11 cellular contexts compared by ENCODE assay signal in the genomic region with DNA sequence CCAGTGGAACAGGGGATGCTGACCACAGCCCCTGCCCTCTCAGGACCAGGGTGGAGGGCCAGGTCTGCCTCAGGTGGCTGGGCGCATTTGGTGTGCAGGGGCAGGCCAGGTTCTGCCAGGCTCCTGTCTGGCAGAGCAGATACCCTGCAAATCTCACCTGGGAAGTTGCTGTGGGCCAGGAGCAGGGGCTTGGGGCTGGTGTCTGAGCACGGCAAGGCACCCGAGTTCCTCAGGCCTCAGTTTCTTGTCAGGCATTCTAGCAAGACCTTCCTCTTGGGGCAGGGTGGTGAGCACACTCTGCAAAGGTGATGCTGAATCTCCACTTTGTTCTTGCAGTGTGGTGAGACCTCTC. TPM values are rescaled to one million over a fixed set of nuclear protein-coding genes. Genes with fewer than 3 reads are reported as not detected.
A peak's percentile ranks its signal among the peaks of the same experiment; 100 is the strongest.
DNase-seq lines count a peak whose midpoint lies in the region; ATAC-seq, FAIRE-seq and TF ChIP-seq lines count a peak whose summit lies in the region.
"Had no signal": no experiment of that assay in that cellular context is flagged by ENCODE, and none has a peak within 500 bp of the region (broad histone marks: within the 10 kb centered on the region; RNA-seq: fewer than 3 reads in every experiment).

No MANE protein-coding gene starts in this region.

- SMC1A ChIA-PET in GM12878 (lab: Charles Lee; ENCODE audit: uncharacterized antibody, unreplicated experiment) = no interaction called here

- CTCF ChIA-PET in A549 (lab: Yijun Ruan, JAX) (interaction anchor here (0.8 kb wide), 1 partner anchor 77 kb away, joined by 3 read pairs; no protein-coding TSS in a partner anchor), HCT116 (lab: Charles Lee) (interaction anchor here (1.3 kb wide), 1 partner anchor 95 kb away, joined by 3 read pairs; no protein-coding TSS in a partner anchor), GM12878 (lab: Yijun Ruan, JAX) (interaction anchor here (0.9 kb wide), 1 partner anchor 233 kb away, joined by 3 read pairs; no protein-coding TSS in a partner anchor)

- no peaks in the 10 kb centered on the region for H3K36me3 ChIP-seq in HCT116 (ENCODE audit: control insufficient read depth in 1 of 2, insufficient read depth in 2 of 2, low read length in 2 of 2)
- no peaks in the 10 kb centered on the region for H3K36me3 ChIP-seq in GM12878 (ENCODE audit: control insufficient read depth in 2 of 2, insufficient read depth in 2 of 2, low read length in 1 of 2)
- H3K36me3 ChIP-seq: transverse colon had no signal

- no peak overlapping the region for H3K27ac Mint-ChIP-seq in natural killer cell

- FAIRE-seq in A549 (lab: Jason Lieb, UNC) (no peak), GM12878 (lab: Jason Lieb, UNC) (no peak)

- H3K9me3 Mint-ChIP-seq in natural killer cell = no peaks in the 10 kb centered on the region

- H3K4me2 ChIP-seq in A549 = peak overlapping the region; percentile 93
- peak overlapping the region; percentile 81 for H3K4me2 ChIP-seq in HCT116 (ENCODE audit: low read length)
- peak overlapping the region; percentile 94 for H3K4me2 ChIP-seq in GM12878 (ENCODE audit: control insufficient read depth, insufficient read depth)

- H3K27ac ChIP-seq in A549 (peak overlapping the region in 1 of 2 experiments; percentile 96; a peak in 3 of 6 replicates), HCT116 (ENCODE audit: low read depth, low read length) (no peak overlapping the region), GM12878 (ENCODE audit: control insufficient read depth, insufficient read depth) (no peak overlapping the region)

- no peaks in the 10 kb centered on the region for H3K27me3 Mint-ChIP-seq in natural killer cell (ENCODE audit: low read depth in 2 of 2)

- H3K9me2 ChIP-seq in HCT116 (ENCODE audit: insufficient read depth) = no peaks in the 10 kb centered on the region

- BruUV-seq in HCT116 (replicated peaks; lab: Mats Ljungman, UMichigan) (no TSS peak), GM12878 (replicated peaks; lab: Mats Ljungman, UMichigan) (no TSS peak)

- H4K20me1 ChIP-seq in HCT116 (ENCODE audit: insufficient read depth) (no peaks in the 10 kb centered on the region), GM12878 (ENCODE audit: control insufficient read depth, insufficient read depth) (no peaks in the 10 kb centered on the region)

- peak overlapping the region; percentile 66; the same call in 2 of the 3 replicates for H3K4me3 ChIP-seq in A549
- H3K4me3 ChIP-seq in HCT116 (replicated peaks in 1 of 2; ENCODE audit: low read depth in 1 of 2, low read length in 2 of 2) = peak overlapping the region; percentile 60
- H3K4me3 ChIP-seq in GM12878 = peak overlapping the region; percentile 68; the same call in 1 of the 2 replicates

- no peaks in the 10 kb centered on the region for H3K27me3 ChIP-seq in HCT116 (ENCODE audit: insufficient read depth, low read length)
- H3K27me3 ChIP-seq in GM12878 (replicated peaks in 1 of 2; ENCODE audit: control insufficient read depth in 2 of 2, insufficient read depth in 2 of 2, low read length in 1 of 2) = no peaks in the 10 kb centered on the region
- H3K27me3 ChIP-seq: transverse colon had no signal

- POLR2A ChIA-PET in A549 (lab: Yijun Ruan, JAX) = no interaction called here
- POLR2A ChIA-PET in HCT116 (lab: Charles Lee) = no interaction called here
- POLR2A ChIA-PET in GM12878 (lab: Charles Lee) = no interaction called here

- TF ChIP-seq EP300 in A549 (IDR thresholded peaks at IDR 0.05) (no peak), GM12878 (IDR thresholded peaks at IDR 0.05; ENCODE audit: borderline replicate concordance in 1 of 2, control insufficient read depth in 1 of 2, low read depth in 2 of 2, low read length in 2 of 2) (no peak)

- intact Hi-C loops in HCT116 (cut with micrococcal nuclease) = no loop called here
- intact Hi-C loops in GM12878 (cut with micrococcal nuclease; ENCODE audit: unreplicated experiment) = loop anchor here (10.0 kb wide), 1 partner anchor 160 kb away; no protein-coding TSS in a partner anchor
- intact Hi-C loops in natural killer cell (cut with micrococcal nuclease) = no loop called here

- RAD21 ChIA-PET in HCT116 (lab: Charles Lee; ENCODE audit: low non-redundant PET in 1 of 2, low total read pairs in 2 of 2, uncharacterized antibody in 2 of 2, unreplicated experiment in 2 of 2) = no interaction called here
- RAD21 ChIA-PET in GM12878 (lab: Charles Lee; ENCODE audit: unreplicated experiment) = no interaction called here

- peak overlapping the region; percentile 53 for H3K4me3 Mint-ChIP-seq in natural killer cell

- in situ Hi-C loops in GM12878 (cut with MboI) = no loop called here

- peaks cover 0 to 8% of the 10 kb centered on the region in 2 donors for H3K4me1 Mint-ChIP-seq in natural killer cell

- peaks cover 18% of the 10 kb centered on the region for H3K79me2 ChIP-seq in HCT116 (ENCODE audit: insufficient read depth, low read length)
- no peaks in the 10 kb centered on the region; the same call in 1 of the 2 replicates for H3K79me2 ChIP-seq in GM12878 (ENCODE audit: control insufficient read depth, insufficient read depth, low read length)

- TF ChIP-seq RAD21 in A549 (conservative IDR thresholded peaks at IDR 0.05 in 1 of 2, IDR thresholded peaks at IDR 0.05 in 1 of 2) (no peak), HCT116 (IDR thresholded peaks at IDR 0.05; ENCODE audit: low read depth) (no peak), GM12878 (IDR thresholded peaks at IDR 0.05; ENCODE audit: insufficient read depth, low read depth, low read length) (no peak)

- DNase-seq in A549 (ENCODE audit: low read depth in 1 of 2, low spot score in 1 of 2) (no peak), HCT116 (ENCODE audit: low read depth, low spot score) (no peak), GM12878 (ENCODE audit: low read depth, low spot score) (no peak), natural killer cell (no peak), NCI-H510A treated with DMSO at 0.1 percent for 48 hours (lab: John Stamatoyannopoulos, UW) (no peak), T1000 (lab: John Stamatoyannopoulos, UW) (no peak), RKO (ENCODE audit: low spot score) (no peak)
- DNase-seq: DMS79, OCI-M1, transverse colon had no signal

- H3K36me3 Mint-ChIP-seq in natural killer cell = no peaks in the 10 kb centered on the region

- H3K9me3 ChIP-seq in A549 (no peaks in the 10 kb centered on the region), HCT116 (ENCODE audit: control insufficient read depth in 1 of 2, insufficient read depth in 1 of 2, low read depth in 1 of 2, low read length in 2 of 2) (no peaks in the 10 kb centered on the region), GM12878 (replicated peaks; ENCODE audit: control insufficient read depth, insufficient read depth, low read length) (no peaks in the 10 kb centered on the region)
- H3K9me3 ChIP-seq: transverse colon had no signal

- H3K9ac ChIP-seq in HCT116 (ENCODE audit: low read length) = peak overlapping the region; percentile 57; the same call in 1 of the 2 replicates
- no peak overlapping the region for H3K9ac ChIP-seq in GM12878 (ENCODE audit: control insufficient read depth, insufficient read depth, low read length)

- H2AFZ ChIP-seq in HCT116 (ENCODE audit: low read depth, low read length, poor library complexity, severe bottlenecking) (no peak overlapping the region), GM12878 (ENCODE audit: control insufficient read depth, low read depth, low read length) (no peak overlapping the region)

- ATAC-seq in A549 = no peak
- ATAC-seq in HCT116 = no peak
- no peak for ATAC-seq in GM12878
- no peak for ATAC-seq in natural killer cell
- no peak for ATAC-seq in HG02870 (IDR thresholded peaks at IDR 0.05; ENCODE audit: unreplicated experiment)

- 79% methylated on average over 2 of the region's 3 CpGs for WGBS in A549 (ENCODE audit: missing lambda C conversion rate)
- WGBS in GM12878 (ENCODE audit: insufficient coverage, insufficient replicate concordance, low lambda C conversion rate, missing lambda C conversion rate) = 67% methylated on average over 3 of the region's 3 CpGs

- H3K4me1 ChIP-seq in A549 (peaks cover 14% of the 10 kb centered on the region), HCT116 (ENCODE audit: control insufficient read depth in 1 of 2, insufficient read depth in 2 of 2, low read length in 2 of 2) (peaks cover 11 to 31% of the 10 kb centered on the region in 2 experiments), GM12878 (ENCODE audit: control insufficient read depth, insufficient read depth, low read length) (peaks cover 12% of the 10 kb centered on the region)

- TF ChIP-seq POLR2A in A549 (IDR thresholded peaks at IDR 0.05; ENCODE audit: low read length) (no peak), HCT116 (IDR thresholded peaks at IDR 0.05; ENCODE audit: borderline replicate concordance, extremely low read depth, insufficient read depth, insufficient read length) (no peak), GM12878 (IDR thresholded peaks at IDR 0.05; ENCODE audit: low read depth, low read length) (no peak)

- TF ChIP-seq CTCF in A549 (IDR thresholded peaks at IDR 0.05) = no peak
- TF ChIP-seq CTCF in HCT116 (IDR thresholded peaks at IDR 0.05 in 2 of 3, conservative IDR thresholded peaks at IDR 0.05 in 1 of 3; ENCODE audit: borderline replicate concordance in 1 of 3, insufficient read depth in 1 of 3, low read depth in 2 of 3, low read length in 2 of 3) = no peak
- no peak for TF ChIP-seq CTCF in GM12878 (IDR thresholded peaks at IDR 0.05 in 2 of 3, conservative IDR thresholded peaks at IDR 0.05 in 1 of 3; ENCODE audit: control insufficient read depth in 2 of 3, extremely low read depth in 1 of 3, insufficient read depth in 1 of 3, low read depth in 3 of 3, low read length in 3 of 3)
- no peak for TF ChIP-seq CTCF in natural killer cell (IDR thresholded peaks at IDR 0.05)

RNA-seq across cellular contexts. Expression of a gene that starts 1.1 kb away (rescaled TPM):
- polyA plus RNA-seq in A549 (2011; rRNA removed) (0.86 and 0.87 TPM in 2 replicates), A549 (2017; fragmentation: RNase III; extraction: RNeasy Plus Mini Kit Qiagen cat#74134 plus additional on column Dnase treatment) (4.0 to 5.7 TPM (median 4.3 TPM) in 3 replicates), GM12878 (2011; rRNA removed) (0.37 and 0.50 TPM in 2 replicates), GM12878 (2014; fragmentation: Illumina TruSeq; extraction: Trizol) (0.65 and 0.78 TPM in 2 replicates), GM12878 (2014; fragmentation: Nextera tagmentation; extraction: Ambion mirVana) (under 1 TPM in 1 of 2 experiments, not detected in 1; 0.02 TPM), GM12878 (2014; rRNA removed) (2.5 and 2.6 TPM in 2 replicates), GM12878 (2016; fragmentation: Nextera tagmentation; extraction: Ambion mirVana) (1 to 10 TPM; 1.1 TPM)
- 4.4 and 5.7 TPM in 2 replicates for polyA plus RNA-seq in A549 (2012; cell fraction: cytosol; rRNA removed)
- 13.7 and 20.7 TPM in 2 replicates for polyA plus RNA-seq in A549 (2012; cell fraction: nucleus; rRNA removed)
- polyA minus RNA-seq in A549 (2011; rRNA and poly(A)+ RNA removed) = 0.49 and 0.66 TPM in 2 replicates
- total RNA-seq in HCT116 (2021; ENCODE audit: unreplicated experiment) (14.9 TPM), GM12878 (2014; rRNA removed) (0.82 and 1.3 TPM in 2 replicates), GM12878 (2014; rRNA removed; fragmentation: Illumina TruSeq; extraction: Trizol) (0.28 and 0.31 TPM in 2 replicates), GM12878 (2021) (3.5 and 4.6 TPM in 2 replicates), natural killer cell (10 to 100 TPM; 14.1 to 17.0 (median 14.3) TPM)
- 13.0 and 13.1 TPM in 2 replicates for polyA plus RNA-seq in HCT116 (2012)
- total RNA-seq in GM12878 (2013; cell fraction: nucleolus; rRNA removed) = 6.6 and 7.9 TPM in 2 replicates
- polyA plus RNA-seq in GM12878 (2011; ENCODE audit: low read depth) = 0.39 TPM
- 0.37 and 1.1 TPM in 2 replicates for polyA plus RNA-seq in GM12878 (2011; cell fraction: cytosol; rRNA removed)
- polyA plus RNA-seq in GM12878 (2011; cell fraction: nucleus; rRNA removed) = 10.9 and 15.4 TPM in 2 replicates
- polyA plus RNA-seq in GM12878 (2012) = 2.2 and 2.5 TPM in 2 replicates
- 0.29 and 0.93 TPM in 2 replicates for polyA minus RNA-seq in GM12878 (2011; rRNA and poly(A)+ RNA removed)
- 1.1 and 1.5 TPM in 2 replicates for polyA minus RNA-seq in GM12878 (2011; cell fraction: cytosol; rRNA and poly(A)+ RNA removed)
- 1.8 and 3.9 TPM in 2 replicates for polyA minus RNA-seq in GM12878 (2011; cell fraction: nucleus; rRNA and poly(A)+ RNA removed)

RNA-seq across cellular contexts. Expression of a gene that starts 47.8 kb away (rescaled TPM):
- polyA plus RNA-seq in A549 (2011; rRNA removed) (1.1 and 1.8 TPM in 2 replicates), A549 (2017; fragmentation: RNase III; extraction: RNeasy Plus Mini Kit Qiagen cat#74134 plus additional on column Dnase treatment) (2.0 TPM in 3 replicates), GM12878 (2011; rRNA removed) (1.0 and 1.2 TPM in 2 replicates), GM12878 (2014; fragmentation: Illumina TruSeq; extraction: Trizol) (0.74 and 1.9 TPM in 2 replicates), GM12878 (2014; fragmentation: Nextera tagmentation; extraction: Ambion mirVana) (under 1 TPM; 0.18 to 0.35 TPM), GM12878 (2014; rRNA removed) (3.9 and 5.1 TPM in 2 replicates), GM12878 (2016; fragmentation: Nextera tagmentation; extraction: Ambion mirVana) (1 to 10 TPM; 8.0 to 8.1 TPM)
- 2.9 and 3.5 TPM in 2 replicates for polyA plus RNA-seq in A549 (2012; cell fraction: cytosol; rRNA removed)
- polyA plus RNA-seq in A549 (2012; cell fraction: nucleus; rRNA removed) = 2.8 and 7.3 TPM in 2 replicates
- 0.97 and 1.1 TPM in 2 replicates for polyA minus RNA-seq in A549 (2011; rRNA and poly(A)+ RNA removed)
- total RNA-seq in HCT116 (2021; ENCODE audit: unreplicated experiment) (17.1 TPM), GM12878 (2014; rRNA removed) (3.6 and 5.6 TPM in 2 replicates), GM12878 (2014; rRNA removed; fragmentation: Illumina TruSeq; extraction: Trizol) (0.98 and 1.5 TPM in 2 replicates), GM12878 (2021) (12.9 and 14.6 TPM in 2 replicates), natural killer cell (10 to 100 TPM in 1 of 3 donors, 1 to 10 TPM in 2; 8.0 to 11.5 (median 9.6) TPM)
- polyA plus RNA-seq in HCT116 (2012) = 7.1 and 14.4 TPM in 2 replicates
- 5.7 and 6.7 TPM in 2 replicates for total RNA-seq in GM12878 (2013; cell fraction: nucleolus; rRNA removed)
- 1.0 TPM for polyA plus RNA-seq in GM12878 (2011; ENCODE audit: low read depth)
- 1.9 and 2.0 TPM in 2 replicates for polyA plus RNA-seq in GM12878 (2011; cell fraction: cytosol; rRNA removed)
- 5.8 and 8.9 TPM in 2 replicates for polyA plus RNA-seq in GM12878 (2011; cell fraction: nucleus; rRNA removed)
- 3.5 and 4.5 TPM in 2 replicates for polyA plus RNA-seq in GM12878 (2012)
- polyA minus RNA-seq in GM12878 (2011; rRNA and poly(A)+ RNA removed) = 4.6 and 5.2 TPM in 2 replicates
- polyA minus RNA-seq in GM12878 (2011; cell fraction: cytosol; rRNA and poly(A)+ RNA removed) = 2.5 and 5.2 TPM in 2 replicates
- polyA minus RNA-seq in GM12878 (2011; cell fraction: nucleus; rRNA and poly(A)+ RNA removed) = 1.6 and 3.1 TPM in 2 replicates
